In genomic region chr2:127052068-127052770, GRCh38 we compare ENCODE assay signal across 1 cellular context.
TF ChIP-seq lines count a peak whose summit lies in the region.

No MANE protein-coding gene starts in this region.

TF ChIP-seq in GM23338, 12 proteins besides CTCF, POLR2A, EP300 and RAD21 (continued from another document):
- TF ChIP-seq ZNF462 (CRISPR knock-in tag; IDR thresholded peaks at IDR 0.05) = no peak
- TF ChIP-seq STAT1 (IDR thresholded peaks at IDR 0.05; ENCODE audit: unreplicated experiment) = no peak
- no peak for TF ChIP-seq JUNB (IDR thresholded peaks at IDR 0.05; ENCODE audit: unreplicated experiment)
- no peak for TF ChIP-seq EZH2phosphoT487 (IDR thresholded peaks at IDR 0.05; ENCODE audit: unreplicated experiment)
